ENCODE assay signal across 1 cellular context in the genomic region with DNA sequence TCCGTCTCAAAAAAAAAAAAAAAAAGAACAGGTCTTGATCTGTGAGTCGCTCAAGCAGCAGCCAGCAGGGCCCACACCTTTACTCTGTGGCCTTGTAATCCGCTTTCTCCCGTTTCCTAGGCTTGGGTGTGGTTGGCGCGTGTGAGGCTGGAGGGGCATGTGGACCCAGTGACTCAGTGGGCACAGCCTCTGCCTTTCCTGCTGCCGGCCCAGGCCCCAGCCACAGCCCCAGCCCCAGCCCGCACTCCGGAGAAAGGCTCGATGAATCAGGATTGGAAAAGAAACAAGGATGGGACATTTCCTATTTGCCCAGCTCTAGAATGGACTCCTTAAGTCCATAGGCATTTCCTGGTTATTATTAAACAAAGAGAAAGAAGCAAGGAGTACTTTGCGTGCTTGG.
TF ChIP-seq lines count a peak whose summit lies in the region.

No MANE protein-coding gene starts in this region.

TF ChIP-seq in H1, 55 proteins besides CTCF, POLR2A, EP300 and RAD21:
- TF ChIP-seq KDM4A (IDR thresholded peaks at IDR 0.05; ENCODE audit: low read depth, low read length, severe bottlenecking) (no peak), EGR1 (IDR thresholded peaks at IDR 0.05; ENCODE audit: borderline replicate concordance, low read depth, low read length) (no peak), CBX5 (IDR thresholded peaks at IDR 0.05; ENCODE audit: low read depth, low read length) (no peak), SP2 (IDR thresholded peaks at IDR 0.05; ENCODE audit: low read length) (no peak), CHD2 (IDR thresholded peaks at IDR 0.05; ENCODE audit: low read length) (no peak)
- TF ChIP-seq, protein P1, sequence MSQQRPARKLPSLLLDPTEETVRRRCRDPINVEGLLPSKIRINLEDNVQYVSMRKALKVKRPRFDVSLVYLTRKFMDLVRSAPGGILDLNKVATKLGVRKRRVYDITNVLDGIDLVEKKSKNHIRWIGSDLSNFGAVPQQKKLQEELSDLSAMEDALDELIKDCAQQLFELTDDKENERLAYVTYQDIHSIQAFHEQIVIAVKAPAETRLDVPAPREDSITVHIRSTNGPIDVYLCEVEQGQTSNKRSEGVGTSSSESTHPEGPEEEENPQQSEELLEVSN (IDR thresholded peaks at IDR 0.05): no peak
